In the genomic region with DNA sequence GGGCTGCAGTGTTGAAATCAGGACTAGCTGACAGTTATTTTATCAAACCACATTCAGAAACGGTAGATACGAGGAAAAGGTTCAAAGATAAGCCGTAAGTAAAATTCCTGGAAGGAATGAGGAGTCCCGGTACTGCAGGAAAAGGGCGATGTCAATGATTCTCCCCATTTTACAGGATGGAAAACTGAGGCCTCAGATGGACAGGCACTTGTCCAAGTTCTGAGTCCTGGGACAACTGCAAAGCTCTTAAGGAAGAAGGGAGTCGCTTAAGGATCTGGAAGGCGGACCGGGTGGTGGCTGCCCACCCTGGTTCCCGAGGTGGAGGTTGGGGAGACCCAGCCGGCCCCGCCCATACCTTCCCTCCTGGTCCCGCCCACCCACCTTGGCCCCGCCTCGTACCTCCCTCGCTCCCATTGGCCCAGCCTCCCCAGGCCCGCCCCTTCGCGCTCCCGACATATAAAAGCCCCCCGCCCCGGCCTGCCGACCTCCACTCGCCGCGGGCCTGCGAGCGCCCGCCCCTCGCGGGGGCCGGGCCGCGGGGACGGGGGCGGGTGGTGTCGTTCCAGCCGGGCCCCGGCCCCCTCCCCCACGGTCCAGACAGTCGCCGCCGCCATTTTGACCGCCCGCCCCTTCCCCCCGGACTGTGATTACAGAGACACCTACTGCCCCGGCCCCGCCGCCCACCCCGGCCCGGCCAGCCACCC, we compare ENCODE assay signal across 8 cellular contexts. TPM values are rescaled to one million over a fixed set of nuclear protein-coding genes. Genes with fewer than 3 reads are reported as not detected.
DNase-seq lines count a peak whose midpoint lies in the region; ATAC-seq, FAIRE-seq and TF ChIP-seq lines count a peak whose summit lies in the region.

No MANE protein-coding gene starts in this region.

- H3K27me3 ChIP-seq in GM06990 (replicated peaks; ENCODE audit: control insufficient read depth, insufficient read depth, low read length): no peaks in the 10 kb centered on the region
- no peaks in the 10 kb centered on the region for H3K27me3 ChIP-seq in WERI-Rb-1 (ENCODE audit: insufficient read depth, low read depth, severe bottlenecking)
- no peaks in the 10 kb centered on the region for H3K27me3 ChIP-seq in breast epithelium
- no peaks in the 10 kb centered on the region for H3K27me3 ChIP-seq in small intestine (ENCODE audit: control insufficient read depth in 2 of 2, insufficient read depth in 2 of 2, low read length in 2 of 2)

- H3K36me3 ChIP-seq in GM06990 (ENCODE audit: control insufficient read depth, insufficient read depth, low read length): no peaks in the 10 kb centered on the region
- H3K36me3 ChIP-seq in WERI-Rb-1: peaks cover 7% of the 10 kb centered on the region
- H3K36me3 ChIP-seq in breast epithelium: no peaks in the 10 kb centered on the region
- H3K36me3 ChIP-seq in small intestine (ENCODE audit: control insufficient read depth in 2 of 2, insufficient read depth in 2 of 2, low read length in 2 of 2): no peaks in the 10 kb centered on the region

- H3K9me3 ChIP-seq in WERI-Rb-1 (ENCODE audit: severe bottlenecking): no peaks in the 10 kb centered on the region
- no peaks in the 10 kb centered on the region for H3K9me3 ChIP-seq in breast epithelium
- no peaks in the 10 kb centered on the region for H3K9me3 ChIP-seq in small intestine (ENCODE audit: control insufficient read depth, low read depth)

- FAIRE-seq in small intestine (lab: Jason Lieb, UNC): no peak

- peak overlapping the region; percentile 84 for H3K4me3 ChIP-seq in GM06990 (replicated peaks; ENCODE audit: low read depth, low read length)
- peak overlapping the region; percentile 57 for H3K4me3 ChIP-seq in WERI-Rb-1 (ENCODE audit: low read depth, low read length)
- H3K4me3 ChIP-seq in breast epithelium: peak overlapping the region; percentile 76 to 88 (median 78)
- H3K4me3 ChIP-seq in small intestine (ENCODE audit: low read depth in 1 of 2, low read length in 2 of 2): peak overlapping the region; percentile 91 to 94

- DNase-seq in GM06990 (ENCODE audit: extremely low read depth, insufficient read length): peak; percentile 89
- DNase-seq in NCI-H2171 treated with DMSO at 0.1 percent for 48 hours (lab: John Stamatoyannopoulos, UW): peak; percentile 72
- DNase-seq in WERI-Rb-1: peak; percentile 91
- peak; percentile 93 to 96 for DNase-seq in breast epithelium (ENCODE audit: low spot score in 2 of 2)
- DNase-seq in inferior parietal cortex (ENCODE audit: extremely low spot score): peak; percentile 33
- DNase-seq in small intestine: peak; percentile 92

- no peak for TF ChIP-seq POLR2A in breast epithelium (IDR thresholded peaks at IDR 0.05)

- intact Hi-C loops in breast epithelium (cut with DNase I; ENCODE audit: low total_unique reads): no loop called here

- no peak for TF ChIP-seq CTCF in GM06990 (IDR thresholded peaks at IDR 0.05; ENCODE audit: insufficient read depth, low read length, poor library complexity, severe bottlenecking)
- TF ChIP-seq CTCF in WERI-Rb-1 (IDR thresholded peaks at IDR 0.05; ENCODE audit: low read depth, low read length): no peak
- TF ChIP-seq CTCF in breast epithelium (IDR thresholded peaks at IDR 0.05): peak in 1 of 3 donors; percentile 11

- ATAC-seq in HG02798 (IDR thresholded peaks at IDR 0.05; ENCODE audit: poor library complexity, unreplicated experiment) (peak; percentile 42), HG02870 (IDR thresholded peaks at IDR 0.05; ENCODE audit: unreplicated experiment) (no peak)

- 1 to 4% (median 2%) methylated on average over 20 to 50 of the region's 50 CpGs for WGBS in small intestine, 3 donors

- H3K27ac ChIP-seq in WERI-Rb-1 (peak overlapping the region; percentile 89), breast epithelium (peak overlapping the region; percentile 99 to 100), small intestine (ENCODE audit: low read depth in 1 of 2, low read length in 1 of 2) (peak overlapping the region; percentile 95 to 99)

- H3K4me1 ChIP-seq in breast epithelium (peaks cover 0 to 21% of the 10 kb centered on the region in 2 donors), small intestine (ENCODE audit: control insufficient read depth in 2 of 2, insufficient read depth in 1 of 2, low read depth in 1 of 2, low read length in 1 of 2) (no peaks in the 10 kb centered on the region)

RNA-seq across cellular contexts. Expression of a gene that starts 0.6 kb away (rescaled TPM):
- 1 to 10 TPM; 2.6 to 3.7 (median 3.6) TPM for total RNA-seq in breast epithelium
- 1 to 10 TPM; 3.8 to 6.0 (median 4.9) TPM for polyA plus RNA-seq in small intestine

RNA-seq across cellular contexts. Expression of a gene that starts 22.4 kb away (rescaled TPM):
- total RNA-seq in breast epithelium: not detected
- not detected for polyA plus RNA-seq in small intestine

RNA-seq across cellular contexts. Expression of a gene that starts 26.0 kb away (rescaled TPM):
- total RNA-seq in breast epithelium: 10 to 100 TPM in 1 of 3 donors, 1 to 10 TPM in 2; 5.1 to 11.0 (median 5.2) TPM
- 1 to 10 TPM in 2 of 3 donors, under 1 TPM in 1; 0.45 to 4.9 (median 1.4) TPM for polyA plus RNA-seq in small intestine

RNA-seq across cellular contexts. Expression of a gene that starts 53.2 kb away (rescaled TPM):
- total RNA-seq in breast epithelium: 10 to 100 TPM; 13.4 to 22.7 (median 19.0) TPM
- 10 to 100 TPM; 14.1 to 26.8 (median 17.7) TPM for polyA plus RNA-seq in small intestine

RNA-seq across cellular contexts. Expression of a gene that starts 56.3 kb away (rescaled TPM):
- 1 to 10 TPM in 2 of 3 donors, not detected in 1; 2.5 to 3.9 TPM for total RNA-seq in breast epithelium
- 10 to 100 TPM in 1 of 3 donors, 1 to 10 TPM in 2; 1.7 to 28.2 (median 3.5) TPM for polyA plus RNA-seq in small intestine

Comparison
In these comparisons a context has a peak if more than half of its experiments do, and no peak if none do; other contexts are left out.
1. DNase-seq: peak in every context shown above with its lines; median percentile 94 in breast epithelium; 92 in small intestine; 91 in WERI-Rb-1; 89 in GM06990; 72 in NCI-H2171 treated with DMSO at 0.1 percent for 48 hours; 33 in inferior parietal cortex.